Comparison of ENCODE assay signal across 18 cellular contexts in genomic region chr5:76615759-76616158, GRCh38. TPM values are rescaled to one million over a fixed set of nuclear protein-coding genes. Genes with fewer than 3 reads are reported as not detected.
DNase-seq lines count a peak whose midpoint lies in the region; ATAC-seq, FAIRE-seq and TF ChIP-seq lines count a peak whose summit lies in the region.
"Had no signal": no experiment of that assay in that cellular context is flagged by ENCODE, and none has a peak within 500 bp of the region (broad histone marks: within the 10 kb centered on the region; RNA-seq: fewer than 3 reads in every experiment).

No MANE protein-coding gene starts in this region.

- no peaks in the 10 kb centered on the region for H3K9me2 ChIP-seq in SK-N-SH
- H3K9me2 ChIP-seq in OCI-LY7 (ENCODE audit: insufficient read depth, low read length) = no peaks in the 10 kb centered on the region

- no peak overlapping the region; the same call in 1 of the 2 replicates for H3K56ac ChIP-seq in IMR-90 (ENCODE audit: extremely low read depth, insufficient read depth, low read length)

- peak overlapping the region; percentile 52; the same call in 1 of the 2 replicates for H3K23ac ChIP-seq in IMR-90 (ENCODE audit: low read depth, low read length)

- H3K27me3 ChIP-seq in SK-N-SH (ENCODE audit: insufficient read depth) (no peaks in the 10 kb centered on the region), IMR-90 (ENCODE audit: control insufficient read depth, insufficient read depth, low read length) (no peaks in the 10 kb centered on the region)
- H3K27me3 ChIP-seq: BLaER1 had no signal

- TF ChIP-seq RAD21 in SK-N-SH (IDR thresholded peaks at IDR 0.05; ENCODE audit: low read length) (no peak), IMR-90 (IDR thresholded peaks at IDR 0.05; ENCODE audit: low read length) (no peak)

- H3K79me2 ChIP-seq in SK-N-SH (ENCODE audit: insufficient read depth) = peaks cover 25% of the 10 kb centered on the region
- no peaks in the 10 kb centered on the region for H3K79me2 ChIP-seq in OCI-LY7 (ENCODE audit: insufficient read depth, low read depth, low read length)

- intact Hi-C loops in IMR-90 (cut with micrococcal nuclease) = no loop called here
- intact Hi-C loops in OCI-LY7 (cut with micrococcal nuclease; ENCODE audit: unreplicated experiment) = no loop called here

- H3K27ac ChIP-seq in SK-N-SH (ENCODE audit: low read depth in 2 of 2, low read length in 1 of 2) (peak overlapping the region in 1 of 2 experiments; percentile 74; a peak in 2 of 4 replicates), IMR-90 (ENCODE audit: insufficient read depth, low read length) (no peak overlapping the region), OCI-LY7 (ENCODE audit: low read depth, low read length, poor library complexity, severe bottlenecking) (no peak overlapping the region)
- H3K27ac ChIP-seq: 22Rv1, BLaER1 had no signal

- H2BK15ac ChIP-seq in IMR-90 (ENCODE audit: low read depth, low read length) = peak overlapping the region; percentile 91; the same call in 2 of the 3 replicates

- ATAC-seq in SK-N-SH treated with all-trans-retinoic acid at 6 μM for 48 hours = no peak
- no peak for ATAC-seq in IMR-90 (ENCODE audit: low read depth)
- ATAC-seq: CD8-positive, alpha-beta T cell had no signal

- H3K4me1 ChIP-seq in SK-N-SH (ENCODE audit: control insufficient read depth in 1 of 2, insufficient read depth in 2 of 2, low read depth in 1 of 2, low read length in 1 of 2) = peaks cover 0 to 43% of the 10 kb centered on the region in 2 experiments; a peak in 1 of 4 replicates
- H3K4me1 ChIP-seq in IMR-90 (ENCODE audit: control insufficient read depth, insufficient read depth, low read length) = peaks cover 10% of the 10 kb centered on the region; the same call in 1 of the 2 replicates
- H3K4me1 ChIP-seq in OCI-LY7 (ENCODE audit: insufficient read depth, low read length, poor library complexity, severe bottlenecking) = no peaks in the 10 kb centered on the region
- H3K4me1 ChIP-seq: BLaER1 had no signal

- H2AFZ ChIP-seq in SK-N-SH (ENCODE audit: low read depth) = no peak overlapping the region
- H2AFZ ChIP-seq in IMR-90 (replicated peaks; ENCODE audit: low read length, poor library complexity) = no peak overlapping the region
- no peak overlapping the region for H2AFZ ChIP-seq in OCI-LY7 (ENCODE audit: low read length)

- H3K9ac ChIP-seq in SK-N-SH (no peak overlapping the region), IMR-90 (ENCODE audit: low read depth, low read length) (no peak overlapping the region)
- H3K9ac ChIP-seq: BLaER1 had no signal

- H3K4ac ChIP-seq in IMR-90 (ENCODE audit: low read depth, low read length) = peak overlapping the region; percentile 56; the same call in 1 of the 2 replicates

- TF ChIP-seq EP300 in SK-N-SH (IDR thresholded peaks at IDR 0.05; ENCODE audit: borderline replicate concordance in 1 of 2, low read depth in 1 of 2, low read length in 1 of 2) = no peak

- DNase-seq in SK-N-SH (no peak), IMR-90 (peak; percentile 68), astrocyte of the spinal cord (ENCODE audit: low read depth, low spot score) (peak; percentile 74), renal cortical epithelial cell (ENCODE audit: low read depth) (peak; percentile 4), OCI-LY7 (ENCODE audit: low spot score) (no peak), T-helper 2 cell (no peak), GM19239 (ENCODE audit: insufficient read length, low spot score) (no peak)
- DNase-seq: CD8-positive, alpha-beta T cell; DMS79; GF-D8; NCI-H1436; NCI-H2081; NCI-H524 had no signal

- H3K9me3 ChIP-seq in SK-N-SH (no peaks in the 10 kb centered on the region), IMR-90 (ENCODE audit: control insufficient read depth, insufficient read depth, low read length) (no peaks in the 10 kb centered on the region), OCI-LY7 (ENCODE audit: low read length) (no peaks in the 10 kb centered on the region)
- H3K9me3 ChIP-seq: BLaER1 had no signal

- H3K4me2 ChIP-seq in SK-N-SH (0 out of 2 replicates have a peak overlapping the region, but pooled peaks have one; percentile 9), IMR-90 (ENCODE audit: low read depth, low read length) (no peak overlapping the region), OCI-LY7 (ENCODE audit: low read length) (no peak overlapping the region)
- H3K4me2 ChIP-seq: BLaER1 had no signal

- H2BK120ac ChIP-seq in IMR-90 (ENCODE audit: low read depth, low read length) = peak overlapping the region; percentile 77

- TF ChIP-seq CTCF in SK-N-SH (IDR thresholded peaks at IDR 0.05) = no peak
- no peak for TF ChIP-seq CTCF in IMR-90 (conservative IDR thresholded peaks at IDR 0.05; ENCODE audit: low read depth, low read length)
- no peak for TF ChIP-seq CTCF in astrocyte of the spinal cord (IDR thresholded peaks at IDR 0.05; ENCODE audit: low read depth, low read length)
- no peak for TF ChIP-seq CTCF in OCI-LY7 (conservative IDR thresholded peaks at IDR 0.05; ENCODE audit: low read length)

- dilution Hi-C loops in IMR-90 (cut with HindIII; ENCODE audit: low sequenced_read_pairs, unreplicated experiment) = no loop called here

- no peak overlapping the region for H3K4me3 ChIP-seq in SK-N-SH (ENCODE audit: low read depth in 2 of 2, low read length in 1 of 2)
- H3K4me3 ChIP-seq in IMR-90 (ENCODE audit: insufficient read depth, low read depth, low read length) = no peak overlapping the region
- H3K4me3 ChIP-seq in astrocyte of the spinal cord (ENCODE audit: low read depth, low read length) = no peak overlapping the region
- no peak overlapping the region for H3K4me3 ChIP-seq in OCI-LY7 (ENCODE audit: low read depth, low read length, poor library complexity, severe bottlenecking)
- H3K4me3 ChIP-seq: BLaER1 had no signal

- no peak overlapping the region for H4K91ac ChIP-seq in IMR-90 (ENCODE audit: insufficient read depth, low read depth, low read length)

- H4K20me1 ChIP-seq in SK-N-SH (ENCODE audit: insufficient read depth) (no peaks in the 10 kb centered on the region), IMR-90 (ENCODE audit: insufficient read depth, low read length) (no peaks in the 10 kb centered on the region), OCI-LY7 (ENCODE audit: insufficient read depth, low read length) (no peaks in the 10 kb centered on the region)
- H4K20me1 ChIP-seq: BLaER1 had no signal

- POLR2A ChIA-PET in SK-N-SH (lab: Yijun Ruan, JAX) (no interaction called here), IMR-90 (lab: Charles Lee; ENCODE audit: unreplicated experiment) (interaction anchor here (0.6 kb wide), 1 partner anchor 121 kb away, joined by 4 read pairs; no protein-coding TSS in a partner anchor), OCI-LY7 (lab: Charles Lee) (interaction anchor here (0.5 to 3.4 kb wide), 5 partner anchors 9 to 180 kb away, joined by 3 to 20 read pairs (median 4); no protein-coding TSS in a partner anchor)

- no peak overlapping the region for H2AK9ac ChIP-seq in IMR-90 (replicated peaks; ENCODE audit: low read depth, low read length, poor library complexity)

- H4K8ac ChIP-seq in IMR-90 (ENCODE audit: low read depth in 2 of 2, low read length in 2 of 2) = peak overlapping the region; percentile 21 to 64; a peak in 2 of 4 replicates

- in situ Hi-C loops in IMR-90 (cut with MboI; ENCODE audit: low sequenced_read_pairs) (no loop called here), astrocyte of the spinal cord (cut with HindIII; ENCODE audit: low sequenced_read_pairs) (loop anchor here (25.0 kb wide), 2 partner anchors 97 to 197 kb away; partner anchors contain the start of genes F2R and F2RL1)

- no peak for TF ChIP-seq POLR2A in IMR-90 (IDR thresholded peaks at IDR 0.05; ENCODE audit: low read depth, low read length)

- CTCF ChIA-PET in SK-N-SH (lab: Yijun Ruan, JAX) = interaction anchor here (0.9 to 1.9 kb wide), 6 partner anchors 9 to 159 kb away, joined by 3 to 7 read pairs (median 4); no protein-coding TSS in a partner anchor
- CTCF ChIA-PET in IMR-90 (lab: Yijun Ruan, JAX) = interaction anchor here (0.7 kb wide), 1 partner anchor 27 kb away, joined by 3 read pairs; no protein-coding TSS in a partner anchor
- CTCF ChIA-PET in OCI-LY7 (lab: Charles Lee; ENCODE audit: unreplicated experiment) = no interaction called here

- peaks cover 6 to 10% of the 10 kb centered on the region in 2 experiments; a peak in 3 of 4 replicates for H3K79me1 ChIP-seq in IMR-90 (ENCODE audit: low read depth in 1 of 2, low read length in 2 of 2)

- FAIRE-seq in GM19239 (lab: Jason Lieb, UNC) = no peak
- FAIRE-seq: GM12891, GM18507 had no signal

- H3K14ac ChIP-seq in IMR-90 (replicated peaks; ENCODE audit: low read depth, low read length) = peak overlapping the region; percentile 68; the same call in 1 of the 2 replicates

- 40% methylated on average over 2 of the region's 2 CpGs for WGBS in SK-N-SH (ENCODE audit: low lambda C conversion rate)
- WGBS in IMR-90 (ENCODE audit: extremely low coverage in 2 of 2, insufficient read length in 1 of 2), 2 experiments = no CpG with 5 or more reads among the region's 2 CpGs

- H4K5ac ChIP-seq in IMR-90 (ENCODE audit: low read depth, low read length) = no peak overlapping the region; the same call in 1 of the 2 replicates

- peak overlapping the region; percentile 66 for H2AK5ac ChIP-seq in IMR-90 (ENCODE audit: low read depth, low read length)

- 0 out of 2 replicates have a peak overlapping the region, but pooled peaks have one; percentile 37 for H3K18ac ChIP-seq in IMR-90 (ENCODE audit: low read depth, low read length)

- 0 out of 2 replicates have a peak overlapping the region, but pooled peaks have one; percentile 46 for H2BK20ac ChIP-seq in IMR-90 (ENCODE audit: low read depth, low read length)

- peak overlapping the region; percentile 95 for H2BK5ac ChIP-seq in IMR-90 (ENCODE audit: low read depth, low read length, poor library complexity, severe bottlenecking)

- BruUV-seq in IMR-90 (replicated peaks; lab: Mats Ljungman, UMichigan) (no TSS peak), OCI-LY7 (replicated peaks; lab: Mats Ljungman, UMichigan) (no TSS peak)

- H3F3A ChIP-seq in SK-N-SH (replicated peaks; ENCODE audit: insufficient read depth) = peaks cover 38% of the 10 kb centered on the region

- H3K9me1 ChIP-seq in IMR-90 (ENCODE audit: insufficient read depth, low read length) = peaks cover 16% of the 10 kb centered on the region

- H3K36me3 ChIP-seq in SK-N-SH (replicated peaks in 1 of 2; ENCODE audit: control insufficient read depth in 1 of 2, insufficient read depth in 2 of 2, low read length in 1 of 2) (peaks cover 7 to 19% of the 10 kb centered on the region in 2 experiments), IMR-90 (ENCODE audit: control insufficient read depth, insufficient read depth, low read length) (peaks cover 7% of the 10 kb centered on the region), OCI-LY7 (ENCODE audit: insufficient read depth, low read length) (peaks cover 27% of the 10 kb centered on the region)

RNA-seq across cellular contexts. Expression of gene F2RL2, which starts 7.4 kb away (rescaled TPM):
- polyA plus RNA-seq in SK-N-SH (2012; rRNA removed) (29.4 and 51.0 TPM in 2 replicates), IMR-90 (2012; rRNA removed) (30.9 and 32.8 TPM in 2 replicates)
- polyA plus RNA-seq in SK-N-SH (2012; cell fraction: cytosol; rRNA removed) = 28.0 and 30.2 TPM in 2 replicates
- 15.4 and 29.4 TPM in 2 replicates for polyA plus RNA-seq in SK-N-SH (2012; cell fraction: nucleus; rRNA removed)
- total RNA-seq in IMR-90 (2012; rRNA removed) (18.1 and 21.7 TPM in 2 replicates), renal cortical epithelial cell (0.17 and 0.99 TPM in 2 replicates), OCI-LY7 (2022) (not detected in 2 replicates)
- 15.5 and 22.9 TPM in 2 replicates for polyA plus RNA-seq in IMR-90 (2012; cell fraction: cytosol; rRNA removed)
- polyA plus RNA-seq in IMR-90 (2012; cell fraction: nucleus; rRNA removed; ENCODE audit: low replicate concordance) = 5.8 and 23.9 TPM in 2 replicates
- total RNA-seq in OCI-LY7 (2014; rRNA removed; shearing (Covaris generic)) = 0.03 TPM in 1 of 2 replicates, not detected in the other
- total RNA-seq: CD8-positive, alpha-beta T cell had no signal

Comparison
In these comparisons a context has a peak if more than half of its experiments do, and no peak if none do; other contexts are left out.
1. DNase-seq: peak in IMR-90 (single experiment), astrocyte of the spinal cord (single experiment) and renal cortical epithelial cell (single experiment); none in SK-N-SH (single experiment), OCI-LY7 (single experiment), T-helper 2 cell (0 of 5) and GM19239 (single experiment).